ENCODE assay signal across 10 cellular contexts in the genomic region with DNA sequence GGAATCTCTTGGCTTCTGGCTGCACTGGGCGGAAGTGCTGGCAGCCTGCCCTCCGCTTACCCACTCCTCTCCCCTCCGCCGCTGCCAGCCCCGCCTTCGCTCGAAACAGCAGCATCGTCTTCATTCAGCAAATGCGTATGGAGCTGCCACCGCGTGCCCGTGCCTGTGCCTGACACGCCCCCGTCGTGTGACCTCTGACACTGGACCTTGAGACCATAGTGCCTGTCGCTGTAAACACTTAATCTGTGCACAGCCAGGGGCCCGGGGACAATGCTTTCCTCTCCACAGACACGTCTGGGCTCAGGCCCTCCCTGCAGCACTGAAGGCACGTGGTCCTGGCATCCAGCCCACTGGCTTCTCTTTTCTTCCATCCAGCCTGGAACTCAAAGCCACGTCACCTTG.
DNase-seq lines count a peak whose midpoint lies in the region; ATAC-seq and TF ChIP-seq lines count a peak whose summit lies in the region.
"Had no signal": no experiment of that assay in that cellular context is flagged by ENCODE, and none has a peak within 500 bp of the region (broad histone marks: within the 10 kb centered on the region; RNA-seq: fewer than 3 reads in every experiment).

No MANE protein-coding gene starts in this region.

- no peaks in the 10 kb centered on the region for H3K9me3 ChIP-seq in left lung

- peaks cover 0 to 44% of the 10 kb centered on the region in 2 donors for H3K27me3 ChIP-seq in left lung

- no peak for TF ChIP-seq CTCF in left lung (IDR thresholded peaks at IDR 0.05)

- intact Hi-C loops in left lung (cut with DNase I) = no loop called here

- ATAC-seq in left lung = peak; percentile 65
- no peak for ATAC-seq in GM19324 (IDR thresholded peaks at IDR 0.05; ENCODE audit: low FRiP score, unreplicated experiment)
- ATAC-seq: activated CD4-positive, CD25-positive, alpha-beta regulatory T cell treated with anti-CD3 and anti-CD28 coated beads, Interleukin-2, amount 50 U/mL, for 24 hours had no signal

- no peaks in the 10 kb centered on the region for H3K36me3 ChIP-seq in left lung

- no peak overlapping the region for H3K27ac ChIP-seq in left lung

- DNase-seq in NCI-H1417 (lab: John Stamatoyannopoulos, UW) = peak; percentile 12 to 27 (median 23)
- no peak for DNase-seq in NCI-H1417 treated with DMSO at 0.1 percent for 48 hours (lab: John Stamatoyannopoulos, UW)
- DNase-seq in SHP77 treated with DMSO at 0.1 percent for 48 hours (lab: John Stamatoyannopoulos, UW) = peak; percentile 34
- DNase-seq in left lung = peak in 1 of 2 donors; percentile 80
- DNase-seq in superior temporal gyrus (ENCODE audit: extremely low spot score) = peak; percentile 38
- no peak for DNase-seq in activated T-cell treated with anti-CD3 and anti-CD28 coated beads for 4 hours
- no peak for DNase-seq in activated naive CD4-positive, alpha-beta T cell treated with Interleukin-2 at 50 U/mL for 16 hours
- DNase-seq: HCEC 1CT had no signal

- peaks cover 9 to 10% of the 10 kb centered on the region in 2 donors for H3K4me1 ChIP-seq in left lung

- no peak overlapping the region for H3K4me3 ChIP-seq in left lung

Comparison
In these comparisons a context has a peak if more than half of its experiments do, and no peak if none do; other contexts are left out.
1. DNase-seq: peak in NCI-H1417 (3 of 3), SHP77 treated with DMSO at 0.1 percent for 48 hours (single experiment) and superior temporal gyrus (single experiment); none in NCI-H1417 treated with DMSO at 0.1 percent for 48 hours (single experiment), activated T-cell treated with anti-CD3 and anti-CD28 coated beads for 4 hours (single experiment) and activated naive CD4-positive, alpha-beta T cell treated with Interleukin-2 at 50 U/mL for 16 hours (single experiment).